ENCODE assay signal across 1 cellular context in the genomic region with DNA sequence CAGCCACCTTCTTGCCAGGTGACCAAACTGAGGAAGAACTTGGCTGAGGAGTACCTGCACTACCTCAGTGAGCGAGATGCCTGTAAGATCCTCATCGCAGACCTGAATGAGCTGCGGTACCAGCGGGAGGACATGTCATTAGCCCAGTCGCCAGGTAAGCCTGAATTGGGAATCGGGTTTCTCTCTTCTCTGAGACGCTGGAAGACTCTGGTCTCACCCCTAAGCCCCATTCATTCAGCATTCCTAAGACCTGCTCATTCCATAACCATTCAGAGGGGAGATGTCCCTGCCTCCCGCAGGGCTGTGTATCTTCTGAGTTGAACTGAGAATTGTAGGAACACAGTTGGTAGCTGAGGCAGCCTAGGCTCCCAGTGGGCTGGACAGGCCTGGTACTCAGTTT.
TF ChIP-seq lines count a peak whose summit lies in the region.

No MANE protein-coding gene starts in this region.

TF ChIP-seq in GM23338, 12 proteins besides CTCF, POLR2A, EP300 and RAD21 (continued from another document):
- TF ChIP-seq REST (IDR thresholded peaks at IDR 0.05; ENCODE audit: unreplicated experiment) (no peak), ZNF114 (CRISPR knock-in tag; IDR thresholded peaks at IDR 0.05) (no peak), ZNF462 (CRISPR knock-in tag; IDR thresholded peaks at IDR 0.05) (0 out of 2 replicates have a peak, but pooled peaks have one; percentile 20), EZH2 (IDR thresholded peaks at IDR 0.05; ENCODE audit: low read depth, unreplicated experiment) (no peak), NANOG (IDR thresholded peaks at IDR 0.05; ENCODE audit: borderline replicate concordance) (no peak)
TF ChIP-seq in GM23338: peak in this region for 1.
